22 cellular contexts compared by ENCODE assay signal in the genomic region with DNA sequence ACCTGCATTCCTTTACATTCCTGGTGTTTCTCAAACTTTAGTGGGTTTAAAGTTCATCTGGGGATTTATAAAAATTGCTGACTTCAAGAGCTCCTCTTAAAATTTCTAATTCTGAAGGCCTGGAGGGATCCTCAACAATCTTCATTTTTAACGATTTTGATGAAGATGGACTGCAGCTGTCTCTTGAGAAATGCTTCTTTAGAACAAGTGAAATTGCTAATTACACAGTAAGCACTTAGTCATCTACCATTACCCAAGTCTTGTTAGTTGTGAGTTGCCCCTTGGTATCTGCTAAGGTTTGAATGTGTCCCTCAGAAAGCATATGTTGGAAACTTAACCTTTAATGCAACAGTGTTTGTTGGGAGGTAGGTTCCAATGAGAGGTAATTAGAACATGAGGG.
"Had no signal": no experiment of that assay in that cellular context is flagged by ENCODE, and none has a peak within 500 bp of the region (broad histone marks: within the 10 kb centered on the region; RNA-seq: fewer than 3 reads in every experiment).

No MANE protein-coding gene starts in this region.

- H3K9ac ChIP-seq: neural progenitor cell had no signal

- H3K36me3 ChIP-seq: neural progenitor cell, sigmoid colon, spleen, thoracic aorta, vagina had no signal

- H3K9me3 ChIP-seq: body of pancreas, sigmoid colon, spleen, thoracic aorta, vagina had no signal

- H3K27ac ChIP-seq: body of pancreas, epithelial cell of prostate, foreskin keratinocyte, neural progenitor cell, spleen, thoracic aorta, vagina had no signal

- FAIRE-seq: colon, kidney had no signal

- ATAC-seq: activated CD8-positive, alpha-beta T cell treated with anti-CD3 and anti-CD28 coated beads, Interleukin-2, amount 10 ng/mL, durations not matched to agents 7 days and 5 days; activated naive CD8-positive, alpha-beta T cell treated with anti-CD3 and anti-CD28 coated beads, Interleukin-2, amount 50 U/mL, for 24 hours; body of pancreas; foreskin keratinocyte; naive thymus-derived CD4-positive, alpha-beta T cell had no signal

- H3K4me1 ChIP-seq: body of pancreas, neural progenitor cell, sigmoid colon had no signal

- H2AFZ ChIP-seq: neural progenitor cell had no signal

- H3K4me3 ChIP-seq: body of pancreas, lung, neural progenitor cell, sigmoid colon, spleen, thoracic aorta, vagina had no signal

- DNase-seq: activated CD4-positive, alpha-beta T cell treated with anti-CD3 and anti-CD28 coated beads, Interleukin-2, amount 10 ng/mL, durations not matched to agents 7 days and 5 days; activated CD8-positive, alpha-beta T cell treated with anti-CD3 and anti-CD28 coated beads, Interleukin-2, amount 10 ng/mL, durations not matched to agents 7 days and 5 days; activated gamma-delta T cell; activated naive CD4-positive, alpha-beta T cell treated with anti-CD3 and anti-CD28 coated beads, Interleukin-2, amount 50 U/mL, for 16 hours; activated naive CD8-positive, alpha-beta T cell treated with anti-CD3 and anti-CD28 coated beads, Interleukin-2, amount 50 U/mL, for 24 hours; anterior cingulate cortex; body of pancreas; caudate nucleus; foreskin keratinocyte; kidney; naive thymus-derived CD4-positive, alpha-beta T cell; retina; sigmoid colon; spleen; stimulated activated CD4-positive, alpha-beta T cell treated with anti-CD3 and anti-CD28 coated beads, Interleukin-4, amount 100 ng/mL, for 1 hour; stimulated activated naive CD4-positive, alpha-beta T cell had no signal

- H3K27me3 ChIP-seq: body of pancreas, foreskin keratinocyte, neural progenitor cell, sigmoid colon, spleen, vagina had no signal

- H3K4me2 ChIP-seq: neural progenitor cell had no signal
